ENCODE assay signal across 15 cellular contexts in the genomic region with DNA sequence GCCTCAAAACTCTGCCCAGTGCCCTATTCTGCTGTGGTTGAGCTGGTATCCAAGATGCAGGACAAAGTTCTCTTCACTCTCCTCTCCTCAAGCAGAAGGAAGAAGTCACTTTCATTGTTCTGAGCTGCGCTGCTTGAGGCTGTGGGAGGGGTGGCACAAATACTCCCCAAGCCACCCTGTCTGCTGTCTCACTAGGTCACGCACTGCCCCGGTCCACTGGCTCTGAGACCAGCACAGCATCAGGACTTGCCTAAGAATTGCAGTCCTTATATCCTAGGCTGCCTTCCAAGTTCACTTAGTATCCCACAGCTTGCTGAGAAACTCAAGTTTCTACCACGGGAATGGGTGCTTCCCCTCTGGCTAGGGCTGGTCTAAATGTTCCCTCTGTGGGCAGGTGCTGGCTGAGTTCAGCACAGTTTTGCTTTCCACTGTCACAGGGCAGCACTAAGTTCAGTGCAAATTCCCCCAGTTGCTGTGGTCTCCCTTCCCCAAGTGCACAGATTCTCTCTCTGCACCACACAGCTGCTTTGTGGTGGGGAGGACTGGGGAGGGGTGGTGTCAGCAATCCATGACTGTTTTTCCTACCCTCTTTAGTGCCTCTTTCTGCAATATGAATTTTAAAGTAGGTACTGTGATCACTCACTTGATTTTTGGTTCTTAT.
A peak's percentile ranks its signal among the peaks of the same experiment; 100 is the strongest.
DNase-seq lines count a peak whose midpoint lies in the region; ATAC-seq and TF ChIP-seq lines count a peak whose summit lies in the region.
"Had no signal": no experiment of that assay in that cellular context is flagged by ENCODE, and none has a peak within 500 bp of the region (broad histone marks: within the 10 kb centered on the region; RNA-seq: fewer than 3 reads in every experiment).

No MANE protein-coding gene starts in this region.

- TF ChIP-seq CTCF in coronary artery (IDR thresholded peaks at IDR 0.05) = no peak

- peak; percentile 6 for DNase-seq in skeletal muscle cell (ENCODE audit: low read depth)
- no peak for DNase-seq in foreskin melanocyte
- no peak for DNase-seq in coronary artery (ENCODE audit: low spot score)
- no peak for DNase-seq in NCI-H128 (lab: John Stamatoyannopoulos, UW; ENCODE audit: unreplicated experiment)
- DNase-seq: activated CD4-positive, alpha-beta T cell treated with anti-CD3 and anti-CD28 coated beads, Interleukin-2, amount 10 ng/mL, durations not matched to agents 24 days and 14 days; activated gamma-delta T cell; CD4-positive, CD25-positive, alpha-beta regulatory T cell; central memory CD4-positive, alpha-beta T cell; heart left ventricle; kidney glomerular epithelial cell; PC-9; right lobe of liver had no signal

- no peak overlapping the region for H3K27ac ChIP-seq in coronary artery
- H3K27ac ChIP-seq: heart left ventricle, PC-9, right lobe of liver had no signal

- ATAC-seq in GM19043 (IDR thresholded peaks at IDR 0.05; ENCODE audit: low read depth, unreplicated experiment) (peak; percentile 61), GM21825 (IDR thresholded peaks at IDR 0.05; ENCODE audit: unreplicated experiment) (peak; percentile 81), HG03558 (IDR thresholded peaks at IDR 0.05; ENCODE audit: extremely low read depth, unreplicated experiment) (peak; percentile 50)
- ATAC-seq: heart left ventricle, right lobe of liver had no signal

- no peak overlapping the region for H3K4me3 ChIP-seq in skeletal muscle cell (ENCODE audit: low read depth, low read length)
- no peak overlapping the region for H3K4me3 ChIP-seq in coronary artery
- H3K4me3 ChIP-seq: heart left ventricle, PC-9, right lobe of liver had no signal
